In genomic region chr12:6058481-6059161, GRCh38 we compare ENCODE assay signal across 1 cellular context.
TF ChIP-seq lines count a peak whose summit lies in the region.

No MANE protein-coding gene starts in this region.

TF ChIP-seq in HepG2, 621 proteins besides CTCF, POLR2A, EP300 and RAD21 (continued from another document and continues in another):
- TF ChIP-seq ZNF580 (CRISPR knock-in tag; IDR thresholded peaks at IDR 0.05; ENCODE audit: borderline replicate concordance, low read depth) (no peak; the same call in 1 of the 2 replicates), MEIS2 (CRISPR knock-in tag; IDR thresholded peaks at IDR 0.05) (peak; percentile 85), ZNF138 (CRISPR knock-in tag; IDR thresholded peaks at IDR 0.05; ENCODE audit: low read depth) (no peak), ZNF83 (CRISPR knock-in tag; IDR thresholded peaks at IDR 0.05; ENCODE audit: borderline replicate concordance) (peak; percentile 39; the same call in 1 of the 2 replicates), ZNF124 (CRISPR knock-in tag; IDR thresholded peaks at IDR 0.05) (peak; percentile 81; the same call in 1 of the 2 replicates), ATF7 (IDR thresholded peaks at IDR 0.05) (no peak), ATF7 (CRISPR knock-in tag; IDR thresholded peaks at IDR 0.05) (no peak), ZBTB20 (CRISPR knock-in tag; IDR thresholded peaks at IDR 0.05; ENCODE audit: borderline replicate concordance, low read depth) (peak; percentile 54; the same call in 1 of the 2 replicates), SOX13 (IDR thresholded peaks at IDR 0.05) (no peak), SOX13 (CRISPR knock-in tag; conservative IDR thresholded peaks at IDR 0.05 in 1 of 2, IDR thresholded peaks at IDR 0.05 in 1 of 2) (peak in 1 of 2 experiments; percentile 59; a peak in 2 of 4 replicates), CCDC6 (CRISPR knock-in tag; IDR thresholded peaks at IDR 0.05) (peak; percentile 48; the same call in 1 of the 2 replicates), ZNF205 (CRISPR knock-in tag; IDR thresholded peaks at IDR 0.05) (no peak), ZNF30 (CRISPR knock-in tag; IDR thresholded peaks at IDR 0.05) (no peak), DDIT3 (CRISPR knock-in tag; IDR thresholded peaks at IDR 0.05) (no peak), ZNF160 (CRISPR knock-in tag; IDR thresholded peaks at IDR 0.05) (no peak; the same call in 1 of the 2 replicates), IKZF4 (CRISPR knock-in tag; IDR thresholded peaks at IDR 0.05; ENCODE audit: borderline replicate concordance, low read depth, not compliant biosample characterization) (no peak), ZMYM4 (CRISPR knock-in tag; IDR thresholded peaks at IDR 0.05) (peak; percentile 83), SOX6 (IDR thresholded peaks at IDR 0.05) (no peak), SOX6 (CRISPR knock-in tag; IDR thresholded peaks at IDR 0.05) (peak; percentile 86), ZC3H4 (CRISPR knock-in tag; IDR thresholded peaks at IDR 0.05; ENCODE audit: borderline replicate concordance) (no peak), ZNF34 (CRISPR knock-in tag; IDR thresholded peaks at IDR 0.05; ENCODE audit: borderline replicate concordance) (no peak), ARID5B (CRISPR knock-in tag; IDR thresholded peaks at IDR 0.05) (peak; percentile 66; the same call in 1 of the 2 replicates), GPN1 (CRISPR knock-in tag; IDR thresholded peaks at IDR 0.05; ENCODE audit: borderline replicate concordance) (no peak), ZNF136 (CRISPR knock-in tag; IDR thresholded peaks at IDR 0.05; ENCODE audit: low read depth) (no peak), ATAD3A (CRISPR knock-in tag; IDR thresholded peaks at IDR 0.05) (no peak), WIZ (CRISPR knock-in tag; IDR thresholded peaks at IDR 0.05) (0 out of 2 replicates have a peak, but pooled peaks have one; percentile 43), ZBTB42 (CRISPR knock-in tag; IDR thresholded peaks at IDR 0.05) (no peak), ZBTB21 (CRISPR knock-in tag; IDR thresholded peaks at IDR 0.05) (no peak), ZSCAN21 (CRISPR knock-in tag; IDR thresholded peaks at IDR 0.05; ENCODE audit: borderline replicate concordance) (no peak), MED13 (CRISPR knock-in tag; IDR thresholded peaks at IDR 0.05) (no peak; the same call in 1 of the 2 replicates), AGO1 (IDR thresholded peaks at IDR 0.05; ENCODE audit: low read depth, low read length, poor library complexity, severe bottlenecking) (no peak), POLR2G (IDR thresholded peaks at IDR 0.05; ENCODE audit: low read depth, low read length) (no peak), EEA1 (CRISPR knock-in tag; IDR thresholded peaks at IDR 0.05; ENCODE audit: borderline replicate concordance) (no peak), SNAPC5 (CRISPR knock-in tag; IDR thresholded peaks at IDR 0.05; ENCODE audit: borderline replicate concordance) (no peak), ZC3H13 (CRISPR knock-in tag; IDR thresholded peaks at IDR 0.05) (no peak), NFRKB (IDR thresholded peaks at IDR 0.05) (no peak), FLYWCH1 (CRISPR knock-in tag; IDR thresholded peaks at IDR 0.05) (no peak), ZIK1 (CRISPR knock-in tag; IDR thresholded peaks at IDR 0.05; ENCODE audit: borderline replicate concordance, low read depth) (no peak), ZNF501 (CRISPR knock-in tag; IDR thresholded peaks at IDR 0.05) (peak; percentile 65; the same call in 1 of the 2 replicates), ZKSCAN5 (CRISPR knock-in tag; IDR thresholded peaks at IDR 0.05) (no peak), ZSCAN29 (CRISPR knock-in tag; conservative IDR thresholded peaks at IDR 0.05) (no peak), YY1 (IDR thresholded peaks at IDR 0.05; ENCODE audit: insufficient read depth, insufficient replicate concordance, low read depth, low read length) (no peak), HHEX (CRISPR knock-in tag; IDR thresholded peaks at IDR 0.05) (no peak), SIX4 (CRISPR knock-in tag; IDR thresholded peaks at IDR 0.05) (peak; percentile 23; the same call in 1 of the 2 replicates), ZNF577 (CRISPR knock-in tag; IDR thresholded peaks at IDR 0.05; ENCODE audit: borderline replicate concordance, low read depth) (no peak), MED8 (CRISPR knock-in tag; IDR thresholded peaks at IDR 0.05; ENCODE audit: insufficient replicate concordance) (peak; percentile 27), SMYD3 (CRISPR knock-in tag; IDR thresholded peaks at IDR 0.05) (no peak), ZNF468 (CRISPR knock-in tag; IDR thresholded peaks at IDR 0.05) (no peak), FOXP4 (CRISPR knock-in tag; IDR thresholded peaks at IDR 0.05) (peak; percentile 65; the same call in 1 of the 2 replicates), ELF4 (CRISPR knock-in tag; IDR thresholded peaks at IDR 0.05; ENCODE audit: borderline replicate concordance) (no peak), FUBP1 (CRISPR knock-in tag; IDR thresholded peaks at IDR 0.05; ENCODE audit: borderline replicate concordance) (no peak), ZNF263 (CRISPR knock-in tag; IDR thresholded peaks at IDR 0.05) (peak; percentile 17; the same call in 1 of the 2 replicates), ZSCAN5A (CRISPR knock-in tag; IDR thresholded peaks at IDR 0.05; ENCODE audit: borderline replicate concordance) (no peak), TEAD2 (CRISPR knock-in tag; IDR thresholded peaks at IDR 0.05) (no peak), ZNF207 (IDR thresholded peaks at IDR 0.05; ENCODE audit: borderline replicate concordance) (no peak), HNRNPH1 (optimal IDR thresholded peaks at IDR 0.05; ENCODE audit: low read depth, low read length) (no peak), MTERF4 (CRISPR knock-in tag; IDR thresholded peaks at IDR 0.05) (peak; percentile 59; the same call in 1 of the 2 replicates), RBAK (CRISPR knock-in tag; IDR thresholded peaks at IDR 0.05) (no peak), PRPF4 (IDR thresholded peaks at IDR 0.05; ENCODE audit: low read depth, low read length, poor library complexity, severe bottlenecking) (no peak), ZNF629 (CRISPR knock-in tag; conservative IDR thresholded peaks at IDR 0.05) (no peak; the same call in 1 of the 2 replicates), ELF3 (CRISPR knock-in tag; IDR thresholded peaks at IDR 0.05) (peak; percentile 30; the same call in 1 of the 2 replicates), ZBTB2 (CRISPR knock-in tag; IDR thresholded peaks at IDR 0.05; ENCODE audit: low read depth) (no peak), ZNF484 (CRISPR knock-in tag; IDR thresholded peaks at IDR 0.05; ENCODE audit: borderline replicate concordance, low read depth) (no peak), ZNF296 (CRISPR knock-in tag; conservative IDR thresholded peaks at IDR 0.05) (no peak), ZNF788 (CRISPR knock-in tag; IDR thresholded peaks at IDR 0.05; ENCODE audit: borderline replicate concordance) (no peak; the same call in 1 of the 2 replicates), ZNF713 (CRISPR knock-in tag; IDR thresholded peaks at IDR 0.05) (no peak)
- TF ChIP-seq, protein P1, sequence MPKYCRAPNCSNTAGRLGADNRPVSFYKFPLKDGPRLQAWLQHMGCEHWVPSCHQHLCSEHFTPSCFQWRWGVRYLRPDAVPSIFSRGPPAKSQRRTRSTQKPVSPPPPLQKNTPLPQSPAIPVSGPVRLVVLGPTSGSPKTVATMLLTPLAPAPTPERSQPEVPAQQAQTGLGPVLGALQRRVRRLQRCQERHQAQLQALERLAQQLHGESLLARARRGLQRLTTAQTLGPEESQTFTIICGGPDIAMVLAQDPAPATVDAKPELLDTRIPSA (CRISPR knock-in tag; IDR thresholded peaks at IDR 0.05; ENCODE audit: borderline replicate concordance) = no peak
